ENCODE assay signal across 1 cellular context in the genomic region with DNA sequence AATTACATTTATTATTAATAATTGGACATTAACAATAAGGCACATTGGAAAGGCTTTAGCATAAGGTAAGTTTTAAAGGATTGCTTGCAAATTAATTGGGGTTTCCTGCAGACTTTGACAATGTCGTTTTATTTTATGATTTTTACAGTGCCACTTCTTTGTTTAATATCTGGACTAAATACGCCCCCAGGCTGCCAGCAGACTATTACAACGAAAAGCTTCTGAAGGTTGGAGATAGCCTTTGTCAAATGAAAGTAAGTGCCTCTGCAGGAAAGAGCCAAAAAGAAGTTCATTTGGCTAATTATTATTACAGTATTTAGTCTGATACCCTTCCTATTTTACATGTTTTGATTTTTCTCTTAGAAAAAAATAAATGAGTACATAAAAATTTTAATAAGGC.
TF ChIP-seq lines count a peak whose summit lies in the region.

No MANE protein-coding gene starts in this region.

TF ChIP-seq in endothelial cell of umbilical vein, 7 proteins besides CTCF, POLR2A, EP300 and RAD21 (continued from another document):
- TF ChIP-seq JUN (IDR thresholded peaks at IDR 0.05; ENCODE audit: borderline replicate concordance, insufficient read depth, insufficient read length, low read depth): no peak
